ENCODE assay signal across 11 cellular contexts in the genomic region with DNA sequence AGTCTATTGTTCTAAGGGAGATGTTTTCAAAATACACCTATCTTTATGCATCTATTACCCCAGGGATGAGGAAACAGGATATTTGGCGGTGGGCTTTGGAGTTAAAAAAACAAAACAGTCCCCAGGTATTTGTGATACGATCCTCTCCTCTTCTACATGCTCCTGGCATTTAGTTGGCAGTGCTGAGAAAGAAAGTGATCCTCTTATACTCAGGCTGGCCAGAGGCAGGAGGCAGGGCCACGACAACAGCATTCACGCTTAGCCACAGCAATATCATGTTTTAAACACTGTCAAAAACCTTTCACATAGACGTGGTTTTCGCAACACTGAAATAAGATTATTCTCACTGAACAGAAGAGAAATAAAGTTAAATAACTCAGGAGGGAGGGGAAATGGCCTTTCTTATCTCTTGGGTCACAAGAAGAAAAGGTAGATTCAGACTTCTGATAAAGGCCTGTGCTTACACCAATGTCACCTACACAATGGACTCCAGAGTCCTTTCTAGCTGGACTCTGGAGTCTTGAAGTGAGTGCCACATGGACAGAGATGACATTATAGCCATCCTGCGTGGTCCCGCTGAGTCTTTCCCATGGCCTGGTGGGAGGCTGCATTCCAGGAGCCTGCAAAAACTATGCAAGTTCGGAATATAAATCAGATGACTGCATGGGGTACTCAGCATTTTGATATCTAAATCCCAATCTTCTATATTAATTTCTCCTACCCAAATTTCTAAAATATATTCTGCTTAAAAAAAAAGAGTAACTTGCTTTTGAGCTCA.
DNase-seq lines count a peak whose midpoint lies in the region; ATAC-seq and TF ChIP-seq lines count a peak whose summit lies in the region.
"Had no signal": no experiment of that assay in that cellular context is flagged by ENCODE, and none has a peak within 500 bp of the region (broad histone marks: within the 10 kb centered on the region; RNA-seq: fewer than 3 reads in every experiment).

No MANE protein-coding gene starts in this region.

- H3K36me3 ChIP-seq in PC-3 (ENCODE audit: low read depth, low read length) (no peaks in the 10 kb centered on the region), parathyroid adenoma (ENCODE audit: control insufficient read depth, insufficient read depth, low read length) (no peaks in the 10 kb centered on the region), esophagus muscularis mucosa (no peaks in the 10 kb centered on the region)
- H3K36me3 ChIP-seq: gastroesophageal sphincter had no signal

- no peak for TF ChIP-seq EP300 in esophagus muscularis mucosa (IDR thresholded peaks at IDR 0.05)

- BruUV-seq in PC-3 (replicated peaks; lab: Mats Ljungman, UMichigan) = no TSS peak

- no peak for TF ChIP-seq POLR2A in esophagus muscularis mucosa (IDR thresholded peaks at IDR 0.05; ENCODE audit: low read depth)

- H3K27ac ChIP-seq in PC-3 (ENCODE audit: low read length) (peak overlapping the region; percentile 5; the same call in 1 of the 2 replicates), cingulate gyrus (ENCODE audit: low read depth, low read length) (peak overlapping the region; percentile 78), parathyroid adenoma (no peak overlapping the region), esophagus muscularis mucosa (replicated peaks in 1 of 4) (no peak overlapping the region)

- 73% methylated on average over 9 of the region's 9 CpGs for WGBS in esophagus muscularis mucosa

- H3K4me2 ChIP-seq in PC-3 (ENCODE audit: low read length) (no peak overlapping the region), parathyroid adenoma (ENCODE audit: low read length) (peak overlapping the region; percentile 8)

- no peaks in the 10 kb centered on the region for H3K27me3 ChIP-seq in PC-3 (ENCODE audit: low read length)
- H3K27me3 ChIP-seq in parathyroid adenoma (ENCODE audit: control insufficient read depth, insufficient read depth, low read length) = no peaks in the 10 kb centered on the region
- no peaks in the 10 kb centered on the region for H3K27me3 ChIP-seq in esophagus muscularis mucosa
- H3K27me3 ChIP-seq: gastroesophageal sphincter had no signal

- DNase-seq in NCI-H2171 treated with DMSO at 0.1 percent for 48 hours (lab: John Stamatoyannopoulos, UW) (peak; percentile 29), NCI-H2171 (lab: John Stamatoyannopoulos, UW) (no peak), PC-3 (no peak), left lobe of liver (ENCODE audit: low spot score) (no peak), NCI-H2029 (lab: John Stamatoyannopoulos, UW) (no peak), esophagus muscularis mucosa (ENCODE audit: extremely low spot score) (no peak)
- DNase-seq: activated CD4-positive, alpha-beta T cell treated with anti-CD3 and anti-CD28 coated beads for 4 hours had no signal

- CTCF ChIA-PET in PC-3 (lab: Charles Lee) = no interaction called here

- H3K9ac ChIP-seq in PC-3 (ENCODE audit: low read length) (no peak overlapping the region), parathyroid adenoma (no peak overlapping the region)

- TF ChIP-seq CTCF in PC-3 (conservative IDR thresholded peaks at IDR 0.05; ENCODE audit: low read depth, low read length) = no peak
- no peak for TF ChIP-seq CTCF in parathyroid adenoma (IDR thresholded peaks at IDR 0.05)
- no peak for TF ChIP-seq CTCF in esophagus muscularis mucosa (IDR thresholded peaks at IDR 0.05)

- H3K4me3 ChIP-seq in PC-3 (ENCODE audit: low read length) = no peak overlapping the region
- H3K4me3 ChIP-seq in parathyroid adenoma (ENCODE audit: low read depth, low read length) = no peak overlapping the region
- no peak overlapping the region for H3K4me3 ChIP-seq in esophagus muscularis mucosa
- H3K4me3 ChIP-seq: A549, gastroesophageal sphincter had no signal

- no peak overlapping the region for H2AFZ ChIP-seq in PC-3 (ENCODE audit: low read length)
- peak overlapping the region; percentile 34 for H2AFZ ChIP-seq in parathyroid adenoma

- no peaks in the 10 kb centered on the region for H3F3A ChIP-seq in PC-3 (ENCODE audit: low read length, unreplicated experiment)

- H3K9me3 ChIP-seq in PC-3 (ENCODE audit: low read length) = no peaks in the 10 kb centered on the region
- H3K9me3 ChIP-seq in parathyroid adenoma (ENCODE audit: control insufficient read depth, low read length) = no peaks in the 10 kb centered on the region
- H3K9me3 ChIP-seq in esophagus muscularis mucosa = no peaks in the 10 kb centered on the region
- H3K9me3 ChIP-seq: A549, gastroesophageal sphincter had no signal

- intact Hi-C loops in PC-3 (cut with micrococcal nuclease) (loop anchor here (2.0 kb wide), 1 partner anchor 199 kb away; no protein-coding TSS in a partner anchor), esophagus muscularis mucosa (cut with DNase I) (loop anchor here (10.0 kb wide), 1 partner anchor 89 kb away; a partner anchor contains a TSS)

- no peaks in the 10 kb centered on the region for H4K20me1 ChIP-seq in PC-3 (ENCODE audit: low read length)

- H3K4me1 ChIP-seq in PC-3 (ENCODE audit: insufficient read depth, low read length) (peaks cover 82% of the 10 kb centered on the region), parathyroid adenoma (peaks cover 7% of the 10 kb centered on the region), esophagus muscularis mucosa (peaks cover 30 to 72% (median 62%) of the 10 kb centered on the region in 4 donors)

- H3K9me2 ChIP-seq in PC-3 (replicated peaks; ENCODE audit: low read length) = no peaks in the 10 kb centered on the region

- POLR2A ChIA-PET in PC-3 (lab: Charles Lee; ENCODE audit: unreplicated experiment) = interaction anchor here (0.6 kb wide), 1 partner anchor 29 kb away, joined by 11 read pairs; no protein-coding TSS in a partner anchor

- H3K79me2 ChIP-seq in PC-3 (ENCODE audit: low read length) (peaks cover 91% of the 10 kb centered on the region), parathyroid adenoma (no peaks in the 10 kb centered on the region)

- ATAC-seq in PC-3 = no peak
- no peak for ATAC-seq in left lobe of liver
- ATAC-seq: A549, gastroesophageal sphincter had no signal

Comparison
In these comparisons a context has a peak if more than half of its experiments do, and no peak if none do; other contexts are left out.
1. H3K27ac ChIP-seq: peak in PC-3 (single experiment) and cingulate gyrus (single experiment); none in parathyroid adenoma (single experiment) and esophagus muscularis mucosa (0 of 4).